Comparison of ENCODE assay signal across 8 cellular contexts in genomic region chr3:49856181-49857005, GRCh38. TPM values are rescaled to one million over a fixed set of nuclear protein-coding genes. Genes with fewer than 3 reads are reported as not detected.
DNase-seq lines count a peak whose midpoint lies in the region; ATAC-seq and TF ChIP-seq lines count a peak whose summit lies in the region.

TSS of gene TRAIP (minus strand) at chr3:49856564. CDS start at chr3:49856453, 111 bp downstream.

- peak; percentile 16 to 54 for TF ChIP-seq POLR2A in tibial nerve (IDR thresholded peaks at IDR 0.05)

- no peaks in the 10 kb centered on the region for H3K9me3 ChIP-seq in cardiac muscle cell (ENCODE audit: low read depth)
- no peaks in the 10 kb centered on the region for H3K9me3 ChIP-seq in parathyroid adenoma (ENCODE audit: control insufficient read depth, low read length)
- H3K9me3 ChIP-seq in tibial nerve = no peaks in the 10 kb centered on the region

- 0 out of 2 replicates have a peak, but pooled peaks have one; percentile 5 for TF ChIP-seq CTCF in GM12875 (IDR thresholded peaks at IDR 0.05; ENCODE audit: borderline replicate concordance, insufficient read depth, low read depth, low read length)
- TF ChIP-seq CTCF in cardiac muscle cell (IDR thresholded peaks at IDR 0.05; ENCODE audit: low read depth, low read length) = no peak
- TF ChIP-seq CTCF in parathyroid adenoma (IDR thresholded peaks at IDR 0.05) = no peak
- TF ChIP-seq CTCF in tibial nerve (IDR thresholded peaks at IDR 0.05) = no peak

- H3K9ac ChIP-seq in parathyroid adenoma = no peak within 1 kb of the TSS

- H3K4me3 ChIP-seq in GM12875 (ENCODE audit: low read depth, low read length) (peak within 1 kb of the TSS; percentile 98), cardiac muscle cell (peak within 1 kb of the TSS; percentile 63), parathyroid adenoma (ENCODE audit: low read depth, low read length) (peak within 1 kb of the TSS; percentile 58), tibial nerve (peak within 1 kb of the TSS; percentile 38 to 73 (median 65))

- DNase-seq in NCI-H128 (lab: John Stamatoyannopoulos, UW; ENCODE audit: unreplicated experiment) = peak; percentile 97
- DNase-seq in SW480 (ENCODE audit: low spot score) = peak; percentile 90
- peak; percentile 83 for DNase-seq in activated naive CD8-positive, alpha-beta T cell treated with anti-CD3 and anti-CD28 coated beads, Interleukin-2, amount 50 U/mL, for 16 hours (ENCODE audit: low read depth, low spot score)
- peak; percentile 94 to 98 for DNase-seq in cardiac muscle cell (ENCODE audit: low read depth in 1 of 2, low spot score in 1 of 2)
- DNase-seq in tibial nerve (ENCODE audit: low spot score in 2 of 2) = peak; percentile 87 to 91

- peak within 1 kb of the TSS; percentile 98 for H2AFZ ChIP-seq in parathyroid adenoma

- H3K36me3 ChIP-seq in cardiac muscle cell = no peaks in the 10 kb centered on the region
- H3K36me3 ChIP-seq in parathyroid adenoma (ENCODE audit: control insufficient read depth, insufficient read depth, low read length) = no peaks in the 10 kb centered on the region
- no peaks in the 10 kb centered on the region for H3K36me3 ChIP-seq in tibial nerve

- H3K27me3 ChIP-seq in cardiac muscle cell (no peaks in the 10 kb centered on the region), parathyroid adenoma (ENCODE audit: control insufficient read depth, insufficient read depth, low read length) (no peaks in the 10 kb centered on the region), tibial nerve (no peaks in the 10 kb centered on the region)

- H3K4me1 ChIP-seq in cardiac muscle cell (ENCODE audit: low read depth) (peaks cover 5% of the 10 kb centered on the region), parathyroid adenoma (peaks cover 4% of the 10 kb centered on the region), tibial nerve (peaks cover 0 to 15% (median 9%) of the 10 kb centered on the region in 4 donors)

- peak within 1 kb of the TSS; percentile 85 for H3K4me2 ChIP-seq in parathyroid adenoma (ENCODE audit: low read length)

- H3K79me2 ChIP-seq in parathyroid adenoma = peaks cover 4% of the 10 kb centered on the region

- TF ChIP-seq EP300 in tibial nerve (IDR thresholded peaks at IDR 0.05) = peak; percentile 76 to 79

- no peak within 1 kb of the TSS for H3K27ac ChIP-seq in cardiac muscle cell
- H3K27ac ChIP-seq in parathyroid adenoma = peak within 1 kb of the TSS; percentile 63
- peak within 1 kb of the TSS; percentile 69 to 90 (median 80) for H3K27ac ChIP-seq in tibial nerve

- ATAC-seq in HG02759 (IDR thresholded peaks at IDR 0.05; ENCODE audit: unreplicated experiment) = peak; percentile 97

- 2 to 3% methylated on average over 46 to 49 of the region's 52 CpGs for WGBS in tibial nerve, 2 donors

RNA-seq across cellular contexts. Expression of gene TRAIP, which starts in this region (rescaled TPM):
- total RNA-seq in cardiac muscle cell = 6.6 and 13.3 TPM in 2 replicates
- 6.7 and 9.5 TPM in 2 replicates for polyA plus RNA-seq in cardiac muscle cell
- total RNA-seq in tibial nerve = 10 to 100 TPM in 1 of 4 donors, 1 to 10 TPM in 3; 1.5 to 12.2 (median 2.8) TPM
